Comparison of ENCODE assay signal across 25 cellular contexts in the genomic region with DNA sequence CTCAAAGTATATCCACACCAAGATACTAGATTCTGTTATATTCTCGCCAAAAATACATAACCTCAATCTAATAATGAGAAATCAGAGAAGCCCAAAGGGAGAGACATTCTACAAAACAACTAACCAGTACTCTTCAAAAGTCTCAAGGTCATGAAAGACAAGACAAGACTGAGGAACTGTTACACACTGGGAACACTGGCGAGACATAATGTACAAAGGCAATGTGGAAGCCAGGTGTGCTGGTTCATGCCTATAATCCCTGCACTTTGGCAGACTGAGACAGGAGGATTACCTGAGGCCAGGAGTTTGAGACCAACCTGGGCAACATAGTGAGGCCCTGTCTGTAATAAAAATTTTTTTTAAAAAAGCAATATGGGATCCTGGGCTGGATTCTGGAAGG.
DNase-seq lines count a peak whose midpoint lies in the region; ATAC-seq, FAIRE-seq and TF ChIP-seq lines count a peak whose summit lies in the region.
"Had no signal": no experiment of that assay in that cellular context is flagged by ENCODE, and none has a peak within 500 bp of the region (broad histone marks: within the 10 kb centered on the region; RNA-seq: fewer than 3 reads in every experiment).

No MANE protein-coding gene starts in this region.

- H3K9me2 ChIP-seq in SK-N-SH = no peaks in the 10 kb centered on the region

- no peak overlapping the region for H3K4me3 ChIP-seq in SK-N-SH (ENCODE audit: low read depth in 2 of 2, low read length in 1 of 2)
- no peak overlapping the region for H3K4me3 ChIP-seq in astrocyte (ENCODE audit: insufficient read depth, low read depth, low read length)
- no peak overlapping the region for H3K4me3 ChIP-seq in kidney (ENCODE audit: low read length in 2 of 2)
- H3K4me3 ChIP-seq: mucosa of descending colon, right lobe of liver, thoracic aorta had no signal

- H3K27me3 Mint-ChIP-seq in astrocyte (ENCODE audit: low read depth, unreplicated experiment) (no peaks in the 10 kb centered on the region), mesothelial cell of epicardium (ENCODE audit: low read depth) (no peaks in the 10 kb centered on the region)
- H3K27me3 Mint-ChIP-seq: CD4-positive, CD25-positive, alpha-beta regulatory T cell had no signal

- peaks cover 3% of the 10 kb centered on the region for H3K36me3 Mint-ChIP-seq in astrocyte (ENCODE audit: low read depth, unreplicated experiment)
- H3K36me3 Mint-ChIP-seq in mesothelial cell of epicardium = peaks cover 9% of the 10 kb centered on the region
- H3K36me3 Mint-ChIP-seq in stimulated activated effector memory CD8-positive, alpha-beta T cell treated with anti-CD3 and anti-CD28 coated beads, Interleukin-12 subunit alpha, Interleukin-12 subunit beta, amount 100 ng/mL, for 72 hours = peaks cover 23% of the 10 kb centered on the region

- no peak overlapping the region for H3K9ac ChIP-seq in SK-N-SH
- no peak overlapping the region for H3K9ac ChIP-seq in astrocyte (ENCODE audit: low read length)
- H3K9ac ChIP-seq in kidney (ENCODE audit: low read length in 2 of 2) = no peak overlapping the region
- H3K9ac ChIP-seq: KMS-11 had no signal

- H3K4me1 ChIP-seq in SK-N-SH (ENCODE audit: control insufficient read depth in 1 of 2, insufficient read depth in 2 of 2, low read depth in 1 of 2, low read length in 1 of 2) (peaks cover 3 to 6% of the 10 kb centered on the region in 2 experiments), astrocyte (ENCODE audit: insufficient read depth, low read length) (peaks cover 2% of the 10 kb centered on the region), kidney (ENCODE audit: control insufficient read depth in 1 of 2, insufficient read depth in 1 of 2, low read depth in 1 of 2, low read length in 2 of 2) (peaks cover 0 to 10% of the 10 kb centered on the region in 2 donors)

- POLR2A ChIA-PET in SK-N-SH (lab: Yijun Ruan, JAX) = no interaction called here

- no peak for TF ChIP-seq CTCF in SK-N-SH (IDR thresholded peaks at IDR 0.05)
- TF ChIP-seq CTCF in astrocyte (IDR thresholded peaks at IDR 0.05; ENCODE audit: insufficient read depth, low read depth, low read length) = no peak
- TF ChIP-seq CTCF in mesothelial cell of epicardium (IDR thresholded peaks at IDR 0.05; ENCODE audit: unreplicated experiment) = no peak
- no peak for TF ChIP-seq CTCF in kidney (IDR thresholded peaks at IDR 0.05; ENCODE audit: borderline replicate concordance, extremely low read depth, insufficient read depth)

- CTCF ChIA-PET in SK-N-SH (lab: Yijun Ruan, JAX) = interaction anchor here (0.6 to 5.6 kb wide), 8 partner anchors 7 to 637 kb away, joined by 3 to 32 read pairs (median 6); a partner anchor contains a TSS

- H3K4me2 ChIP-seq in SK-N-SH = peak overlapping the region; percentile 43; the same call in 1 of the 2 replicates
- no peak overlapping the region for H3K4me2 ChIP-seq in astrocyte (ENCODE audit: low read length)
- H3K4me2 ChIP-seq: KMS-11 had no signal

- H3K4me3 Mint-ChIP-seq in astrocyte (ENCODE audit: unreplicated experiment) (peak overlapping the region; percentile 10), mesothelial cell of epicardium (no peak overlapping the region)
- no peak overlapping the region for H3K4me3 Mint-ChIP-seq in stimulated activated effector memory CD8-positive, alpha-beta T cell treated with anti-CD3 and anti-CD28 coated beads, Interleukin-12 subunit alpha, Interleukin-12 subunit beta, amount 100 ng/mL, for 72 hours
- H3K4me3 Mint-ChIP-seq: activated CD8-positive, alpha-beta T cell treated with anti-CD3 and anti-CD28 coated beads, Interleukin-2, amount 10 ng/mL, durations not matched to agents 7 days and 5 days; CD4-positive, CD25-positive, alpha-beta regulatory T cell; nephron progenitor cell had no signal

- FAIRE-seq in astrocyte (lab: Jason Lieb, UNC) = no peak
- FAIRE-seq in kidney (lab: Jason Lieb, UNC) = no peak

- DNase-seq in SK-N-SH = no peak
- no peak for DNase-seq in astrocyte (ENCODE audit: low read depth)
- DNase-seq in mesothelial cell of epicardium (ENCODE audit: low spot score in 2 of 2, unreplicated experiment in 2 of 2) = no peak
- no peak for DNase-seq in stimulated activated effector memory CD8-positive, alpha-beta T cell treated with anti-CD3 and anti-CD28 coated beads, Interleukin-12 subunit alpha, Interleukin-12 subunit beta, amount 100 ng/mL, for 72 hours (ENCODE audit: low spot score in 2 of 2)
- DNase-seq in kidney = no peak
- no peak for DNase-seq in AG08396 (ENCODE audit: low spot score)
- DNase-seq: activated CD4-positive, alpha-beta T cell treated with anti-CD3 and anti-CD28 coated beads for 1 hour; activated CD8-positive, alpha-beta T cell treated with anti-CD3 and anti-CD28 coated beads, Interleukin-2, amount 10 ng/mL, durations not matched to agents 7 days and 5 days; activated gamma-delta T cell treated with Interleukin-2 at 50 U/mL for 16 hours; CD4-positive, CD25-positive, alpha-beta regulatory T cell; central memory CD4-positive, alpha-beta T cell; DND-41; mucosa of descending colon; NCI-H1417 treated with DMSO at 0.1 percent for 48 hours; NCI-H2081; NCI-H774; nephron progenitor cell; posterior cingulate gyrus; right lobe of liver; stimulated activated naive CD4-positive, alpha-beta T cell had no signal

- TF ChIP-seq RAD21 in SK-N-SH (IDR thresholded peaks at IDR 0.05; ENCODE audit: low read length) = no peak

- H3K9me3 Mint-ChIP-seq in astrocyte (ENCODE audit: unreplicated experiment) = no peaks in the 10 kb centered on the region
- no peaks in the 10 kb centered on the region for H3K9me3 Mint-ChIP-seq in mesothelial cell of epicardium
- no peaks in the 10 kb centered on the region for H3K9me3 Mint-ChIP-seq in stimulated activated effector memory CD8-positive, alpha-beta T cell treated with anti-CD3 and anti-CD28 coated beads, Interleukin-12 subunit alpha, Interleukin-12 subunit beta, amount 100 ng/mL, for 72 hours
- H3K9me3 Mint-ChIP-seq: CD4-positive, CD25-positive, alpha-beta regulatory T cell; nephron progenitor cell had no signal

- WGBS in SK-N-SH (ENCODE audit: low lambda C conversion rate) = 98% methylated on average over 2 of the region's 2 CpGs

- H2AFZ ChIP-seq in SK-N-SH (ENCODE audit: low read depth) (no peak overlapping the region), astrocyte (ENCODE audit: low read depth, low read length) (no peak overlapping the region)

- peaks cover 66% of the 10 kb centered on the region for H3K79me2 ChIP-seq in SK-N-SH (ENCODE audit: insufficient read depth)
- H3K79me2 ChIP-seq in astrocyte (ENCODE audit: insufficient read depth, low read length) = peaks cover 7% of the 10 kb centered on the region

- H3K4me1 Mint-ChIP-seq in astrocyte (ENCODE audit: low read depth, unreplicated experiment) (peaks cover 28% of the 10 kb centered on the region), mesothelial cell of epicardium (peaks cover 10% of the 10 kb centered on the region)
- H3K4me1 Mint-ChIP-seq in stimulated activated effector memory CD8-positive, alpha-beta T cell treated with anti-CD3 and anti-CD28 coated beads, Interleukin-12 subunit alpha, Interleukin-12 subunit beta, amount 100 ng/mL, for 72 hours = peaks cover 15% of the 10 kb centered on the region

- intact Hi-C loops in kidney (cut with DNase I) = no loop called here

- H3K27ac Mint-ChIP-seq in astrocyte (ENCODE audit: unreplicated experiment) = peak overlapping the region; percentile 89
- peak overlapping the region; percentile 55 for H3K27ac Mint-ChIP-seq in mesothelial cell of epicardium
- H3K27ac Mint-ChIP-seq in stimulated activated effector memory CD8-positive, alpha-beta T cell treated with anti-CD3 and anti-CD28 coated beads, Interleukin-12 subunit alpha, Interleukin-12 subunit beta, amount 100 ng/mL, for 72 hours = peak overlapping the region; percentile 11
- H3K27ac Mint-ChIP-seq: activated CD8-positive, alpha-beta T cell treated with anti-CD3 and anti-CD28 coated beads, Interleukin-2, amount 10 ng/mL, durations not matched to agents 7 days and 5 days; nephron progenitor cell had no signal

- H3K27me3 ChIP-seq in SK-N-SH (ENCODE audit: insufficient read depth) (no peaks in the 10 kb centered on the region), astrocyte (ENCODE audit: insufficient read depth, low read length) (no peaks in the 10 kb centered on the region)
- H3K27me3 ChIP-seq: right lobe of liver had no signal

- no peaks in the 10 kb centered on the region for H3K9me3 ChIP-seq in SK-N-SH
- no peaks in the 10 kb centered on the region for H3K9me3 ChIP-seq in astrocyte (ENCODE audit: insufficient read depth, low read depth, low read length)
- H3K9me3 ChIP-seq in kidney (ENCODE audit: control insufficient read depth in 1 of 2, low read length in 2 of 2) = no peaks in the 10 kb centered on the region
- H3K9me3 ChIP-seq: mucosa of descending colon, right lobe of liver, thoracic aorta had no signal

- H3K27ac ChIP-seq in SK-N-SH (ENCODE audit: low read depth in 2 of 2, low read length in 1 of 2) (peak overlapping the region; percentile 69 to 83), astrocyte (ENCODE audit: low read depth, low read length) (no peak overlapping the region), kidney (ENCODE audit: low read depth in 2 of 2, low read length in 2 of 2) (no peak overlapping the region)
- H3K27ac ChIP-seq: 22Rv1, KMS-11, right lobe of liver, thoracic aorta had no signal

- H3F3A ChIP-seq in SK-N-SH (replicated peaks; ENCODE audit: insufficient read depth) = peaks cover 22% of the 10 kb centered on the region

- ATAC-seq in SK-N-SH treated with all-trans-retinoic acid at 6 μM for 48 hours (no peak), HG02642 (IDR thresholded peaks at IDR 0.05; ENCODE audit: poor library complexity, unreplicated experiment) (no peak)
- ATAC-seq in stimulated activated effector memory CD8-positive, alpha-beta T cell treated with anti-CD3 and anti-CD28 coated beads, Interleukin-12 subunit alpha, Interleukin-12 subunit beta, amount 100 ng/mL, for 72 hours = no peak
- ATAC-seq: activated CD8-positive, alpha-beta T cell treated with anti-CD3 and anti-CD28 coated beads, Interleukin-2, amount 10 ng/mL, durations not matched to agents 7 days and 5 days; mucosa of descending colon had no signal

- H4K20me1 ChIP-seq in SK-N-SH (ENCODE audit: insufficient read depth) = no peaks in the 10 kb centered on the region
- no peaks in the 10 kb centered on the region for H4K20me1 ChIP-seq in astrocyte (ENCODE audit: insufficient read depth, low read length)

- no peak for TF ChIP-seq EP300 in SK-N-SH (IDR thresholded peaks at IDR 0.05; ENCODE audit: borderline replicate concordance in 1 of 2, low read depth in 1 of 2, low read length in 1 of 2)

- H3K36me3 ChIP-seq in SK-N-SH (replicated peaks in 1 of 2; ENCODE audit: control insufficient read depth in 1 of 2, insufficient read depth in 2 of 2, low read length in 1 of 2) = peaks cover 30 to 50% of the 10 kb centered on the region in 2 experiments
- H3K36me3 ChIP-seq in astrocyte (ENCODE audit: insufficient read depth, low read length) = no peaks in the 10 kb centered on the region
- H3K36me3 ChIP-seq in kidney (ENCODE audit: control insufficient read depth in 1 of 2, insufficient read depth in 2 of 2, low read length in 2 of 2) = peaks cover 0 to 3% of the 10 kb centered on the region in 2 donors
- H3K36me3 ChIP-seq: thoracic aorta had no signal

TF ChIP-seq in SK-N-SH, 30 proteins besides CTCF, POLR2A, EP300 and RAD21 (continues in another document):
- no peak for TF ChIP-seq RXRA (IDR thresholded peaks at IDR 0.05; ENCODE audit: borderline replicate concordance, low read depth)

Comparison
In these comparisons a context has a peak if more than half of its experiments do, and no peak if none do; other contexts are left out.
1. H3K27ac ChIP-seq: peak in SK-N-SH (2 of 2); none in astrocyte (single experiment) and kidney (0 of 2).
2. H3K27ac Mint-ChIP-seq: peak in every context shown above with its lines; median percentile 89 in astrocyte; 55 in mesothelial cell of epicardium; 11 in stimulated activated effector memory CD8-positive, alpha-beta T cell treated with anti-CD3 and anti-CD28 coated beads, Interleukin-12 subunit alpha, Interleukin-12 subunit beta, amount 100 ng/mL, for 72 hours.